9 cellular contexts compared by ENCODE assay signal in the genomic region with DNA sequence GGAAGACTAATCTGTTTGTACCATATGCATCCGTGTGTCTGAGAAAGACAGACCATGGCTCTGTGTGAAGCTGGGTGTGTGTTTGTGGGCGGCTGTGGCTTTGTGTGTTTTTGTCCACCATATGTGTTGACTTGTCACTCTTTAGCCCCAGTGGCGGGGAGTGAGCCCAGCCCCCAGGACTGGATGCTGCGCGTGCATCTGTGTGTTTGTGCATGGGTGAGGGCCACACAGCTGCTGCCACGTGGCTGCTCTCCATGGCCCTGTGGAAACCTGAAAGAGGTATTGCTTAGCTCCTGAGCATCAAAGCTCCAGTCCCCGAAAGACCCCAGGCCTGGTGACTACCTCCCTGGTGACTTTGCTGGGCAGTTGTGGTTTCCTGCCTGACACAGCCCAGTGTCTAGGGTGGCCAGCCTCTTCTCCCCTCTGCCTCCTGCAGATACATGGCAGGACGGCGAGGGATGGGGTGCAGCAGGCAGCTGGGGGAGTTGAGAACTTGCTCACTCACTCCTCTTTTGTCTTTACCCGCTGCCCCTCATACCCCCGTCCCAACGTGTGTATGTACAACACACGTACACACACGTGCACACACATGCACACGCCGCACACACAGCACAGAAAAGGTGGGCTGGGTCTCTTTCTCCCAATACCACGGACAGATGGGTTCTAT. TPM values are rescaled to one million over a fixed set of nuclear protein-coding genes. Genes with fewer than 3 reads are reported as not detected.
DNase-seq lines count a peak whose midpoint lies in the region; ATAC-seq and TF ChIP-seq lines count a peak whose summit lies in the region.
"Had no signal": no experiment of that assay in that cellular context is flagged by ENCODE, and none has a peak within 500 bp of the region (broad histone marks: within the 10 kb centered on the region; RNA-seq: fewer than 3 reads in every experiment).

No MANE protein-coding gene starts in this region.

- POLR2A ChIA-PET in CD8-positive, alpha-beta memory T cell (lab: Charles Lee): no interaction called here

- CTCF ChIA-PET in CD8-positive, alpha-beta memory T cell (lab: Charles Lee): interaction anchor here (1.0 kb wide), 1 partner anchor 8 kb away, joined by 3 read pairs; no protein-coding TSS in a partner anchor

- peaks cover 12% of the 10 kb centered on the region for H3K36me3 ChIP-seq in mesodermal cell (ENCODE audit: control insufficient read depth, insufficient read depth, low read length)
- H3K36me3 ChIP-seq in tibial nerve: peaks cover 0 to 10% (median 0%) of the 10 kb centered on the region in 3 donors
- H3K36me3 ChIP-seq in CD8-positive, alpha-beta memory T cell (ENCODE audit: insufficient read depth, low read length): no peaks in the 10 kb centered on the region

- TF ChIP-seq CTCF in tibial nerve (IDR thresholded peaks at IDR 0.05): no peak

- H3K27ac Mint-ChIP-seq in activated T-cell treated with anti-CD3 and anti-CD28 coated beads, Interleukin-2, amount 50 U/mL, for 72 hours: no peak overlapping the region
- H3K27ac Mint-ChIP-seq in activated T-cell treated with anti-CD3 and anti-CD28 coated beads, Interleukin-2, amount 50 U/mL, for 24 hours: no peak overlapping the region
- H3K27ac Mint-ChIP-seq in central memory CD8-positive, alpha-beta T cell (ENCODE audit: low read depth): no peak overlapping the region
- peak overlapping the region in 1 of 8 donors; percentile 39 for H3K27ac Mint-ChIP-seq in CD8-positive, alpha-beta memory T cell

- no peaks in the 10 kb centered on the region for H3K27me3 ChIP-seq in tibial nerve
- H3K27me3 ChIP-seq in CD8-positive, alpha-beta memory T cell (ENCODE audit: insufficient read depth, low read length, poor library complexity, severe bottlenecking): peaks cover 21% of the 10 kb centered on the region

- H3K9me3 ChIP-seq in mesodermal cell (ENCODE audit: control insufficient read depth, low read length): no peaks in the 10 kb centered on the region
- H3K9me3 ChIP-seq in tibial nerve: no peaks in the 10 kb centered on the region
- H3K9me3 ChIP-seq in CD8-positive, alpha-beta memory T cell (ENCODE audit: low read length): no peaks in the 10 kb centered on the region

- H3K4me1 ChIP-seq in mesodermal cell (ENCODE audit: control insufficient read depth, insufficient read depth, low read length, poor library complexity, severe bottlenecking): peaks cover 59% of the 10 kb centered on the region
- H3K4me1 ChIP-seq in tibial nerve: peaks cover 0 to 74% (median 47%) of the 10 kb centered on the region in 4 donors
- no peaks in the 10 kb centered on the region for H3K4me1 ChIP-seq in CD8-positive, alpha-beta memory T cell (ENCODE audit: insufficient read depth, low read length)

- no peak for TF ChIP-seq POLR2A in tibial nerve (IDR thresholded peaks at IDR 0.05)

- H3K9me3 Mint-ChIP-seq in activated T-cell treated with anti-CD3 and anti-CD28 coated beads, Interleukin-2, amount 50 U/mL, for 72 hours: no peaks in the 10 kb centered on the region
- no peaks in the 10 kb centered on the region for H3K9me3 Mint-ChIP-seq in activated T-cell treated with anti-CD3 and anti-CD28 coated beads, Interleukin-2, amount 50 U/mL, for 24 hours
- H3K9me3 Mint-ChIP-seq in central memory CD8-positive, alpha-beta T cell: no peaks in the 10 kb centered on the region
- no peaks in the 10 kb centered on the region for H3K9me3 Mint-ChIP-seq in CD8-positive, alpha-beta memory T cell

- H3K36me3 Mint-ChIP-seq in activated T-cell treated with anti-CD3 and anti-CD28 coated beads, Interleukin-2, amount 50 U/mL, for 72 hours (ENCODE audit: insufficient read depth in 2 of 2): no peaks in the 10 kb centered on the region
- no peaks in the 10 kb centered on the region for H3K36me3 Mint-ChIP-seq in activated T-cell treated with anti-CD3 and anti-CD28 coated beads, Interleukin-2, amount 50 U/mL, for 24 hours (ENCODE audit: low read depth)
- no peaks in the 10 kb centered on the region for H3K36me3 Mint-ChIP-seq in central memory CD8-positive, alpha-beta T cell (ENCODE audit: insufficient read depth)
- H3K36me3 Mint-ChIP-seq in CD8-positive, alpha-beta memory T cell: no peaks in the 10 kb centered on the region

- no peak for ATAC-seq in activated T-cell treated with anti-CD3 and anti-CD28 coated beads, Interleukin-2, amount 50 U/mL, for 72 hours (replicated peaks in 1 of 2)
- ATAC-seq in central memory CD8-positive, alpha-beta T cell (replicated peaks; ENCODE audit: extremely low read depth, poor library complexity, severe bottlenecking): no peak
- no peak for ATAC-seq in GM21423 (IDR thresholded peaks at IDR 0.05; ENCODE audit: unreplicated experiment)

- H3K4me1 Mint-ChIP-seq in activated T-cell treated with anti-CD3 and anti-CD28 coated beads, Interleukin-2, amount 50 U/mL, for 72 hours (ENCODE audit: low read depth): no peaks in the 10 kb centered on the region
- H3K4me1 Mint-ChIP-seq in activated T-cell treated with anti-CD3 and anti-CD28 coated beads, Interleukin-2, amount 50 U/mL, for 24 hours (ENCODE audit: low read depth): peaks cover 5% of the 10 kb centered on the region
- H3K4me1 Mint-ChIP-seq in central memory CD8-positive, alpha-beta T cell: no peaks in the 10 kb centered on the region
- H3K4me1 Mint-ChIP-seq in CD8-positive, alpha-beta memory T cell: peaks cover 0 to 22% (median 2%) of the 10 kb centered on the region in 3 donors

- H3K27me3 Mint-ChIP-seq in activated T-cell treated with anti-CD3 and anti-CD28 coated beads, Interleukin-2, amount 50 U/mL, for 72 hours (ENCODE audit: low read depth): peaks cover 55% of the 10 kb centered on the region
- peaks cover 72% of the 10 kb centered on the region for H3K27me3 Mint-ChIP-seq in activated T-cell treated with anti-CD3 and anti-CD28 coated beads, Interleukin-2, amount 50 U/mL, for 24 hours
- H3K27me3 Mint-ChIP-seq in central memory CD8-positive, alpha-beta T cell: peaks cover 93% of the 10 kb centered on the region
- H3K27me3 Mint-ChIP-seq in CD8-positive, alpha-beta memory T cell: peaks cover 39 to 73% of the 10 kb centered on the region in 2 donors

- H3K4me3 Mint-ChIP-seq in activated T-cell treated with anti-CD3 and anti-CD28 coated beads, Interleukin-2, amount 50 U/mL, for 72 hours: peak overlapping the region; percentile 52 to 60
- no peak overlapping the region for H3K4me3 Mint-ChIP-seq in activated T-cell treated with anti-CD3 and anti-CD28 coated beads, Interleukin-2, amount 50 U/mL, for 24 hours
- peak overlapping the region; percentile 46 for H3K4me3 Mint-ChIP-seq in central memory CD8-positive, alpha-beta T cell
- H3K4me3 Mint-ChIP-seq in CD8-positive, alpha-beta memory T cell: peak overlapping the region in 3 of 7 donors; percentile 27 to 55 (median 46)

- H3K4me3 ChIP-seq in mesodermal cell (ENCODE audit: extremely low read depth, insufficient read depth, low read length, poor library complexity, severe bottlenecking) (peak overlapping the region; percentile 44), tibial nerve (peak overlapping the region; percentile 38 to 66 (median 43))
- H3K4me3 ChIP-seq in CD8-positive, alpha-beta memory T cell (ENCODE audit: low read length): no peak overlapping the region

- no peak for TF ChIP-seq EP300 in tibial nerve (IDR thresholded peaks at IDR 0.05)

- 65 to 82% methylated on average over 5 to 9 of the region's 17 CpGs for WGBS in mesodermal cell (ENCODE audit: insufficient coverage in 2 of 2), 2 experiments
- 36 to 41% methylated on average over 13 to 17 of the region's 17 CpGs for WGBS in tibial nerve, 2 donors

- H3K27ac ChIP-seq in mesodermal cell (ENCODE audit: low read depth, low read length, severe bottlenecking) (peak overlapping the region; percentile 83), tibial nerve (peak overlapping the region; percentile 54 to 93 (median 82))
- H3K27ac ChIP-seq in CD8-positive, alpha-beta memory T cell (ENCODE audit: low read depth, low read length): no peak overlapping the region

- DNase-seq in activated T-cell treated with anti-CD3 and anti-CD28 coated beads, Interleukin-2, amount 50 U/mL, for 72 hours: no peak
- DNase-seq in activated T-cell treated with anti-CD3 and anti-CD28 coated beads, Interleukin-2, amount 50 U/mL, for 24 hours: no peak
- DNase-seq in central memory CD8-positive, alpha-beta T cell (ENCODE audit: low spot score in 2 of 2): no peak
- DNase-seq in tibial nerve (ENCODE audit: low spot score in 2 of 2) (no peak), NCI-H748 treated with DMSO at 0.1 percent for 48 hours (lab: John Stamatoyannopoulos, UW) (no peak)
- no peak for DNase-seq in CD8-positive, alpha-beta memory T cell
- DNase-seq: activated effector memory CD4-positive, alpha-beta T cell treated with Interleukin-2 at 50 U/mL for 16 hours had no signal

RNA-seq across cellular contexts. Expression of gene EPHB3, which starts 6.5 kb away (rescaled TPM):
- under 1 TPM; 0.12 to 0.50 TPM for total RNA-seq in activated T-cell treated with anti-CD3 and anti-CD28 coated beads, Interleukin-2, amount 50 U/mL, for 72 hours
- polyA plus RNA-seq in mesodermal cell (2013, experiment 1 of 2): 21.1 TPM
- 18.1 TPM for polyA plus RNA-seq in mesodermal cell (2013, experiment 2 of 2)
- 10 to 100 TPM in 1 of 4 donors, 1 to 10 TPM in 3; 4.8 to 13.8 (median 5.9) TPM for total RNA-seq in tibial nerve
- under 1 TPM in 1 of 2 experiments, not detected in 1; 0.04 TPM for total RNA-seq in CD8-positive, alpha-beta memory T cell
- 0.31 TPM for polyA plus RNA-seq in CD8-positive, alpha-beta memory T cell
